In the genomic region with DNA sequence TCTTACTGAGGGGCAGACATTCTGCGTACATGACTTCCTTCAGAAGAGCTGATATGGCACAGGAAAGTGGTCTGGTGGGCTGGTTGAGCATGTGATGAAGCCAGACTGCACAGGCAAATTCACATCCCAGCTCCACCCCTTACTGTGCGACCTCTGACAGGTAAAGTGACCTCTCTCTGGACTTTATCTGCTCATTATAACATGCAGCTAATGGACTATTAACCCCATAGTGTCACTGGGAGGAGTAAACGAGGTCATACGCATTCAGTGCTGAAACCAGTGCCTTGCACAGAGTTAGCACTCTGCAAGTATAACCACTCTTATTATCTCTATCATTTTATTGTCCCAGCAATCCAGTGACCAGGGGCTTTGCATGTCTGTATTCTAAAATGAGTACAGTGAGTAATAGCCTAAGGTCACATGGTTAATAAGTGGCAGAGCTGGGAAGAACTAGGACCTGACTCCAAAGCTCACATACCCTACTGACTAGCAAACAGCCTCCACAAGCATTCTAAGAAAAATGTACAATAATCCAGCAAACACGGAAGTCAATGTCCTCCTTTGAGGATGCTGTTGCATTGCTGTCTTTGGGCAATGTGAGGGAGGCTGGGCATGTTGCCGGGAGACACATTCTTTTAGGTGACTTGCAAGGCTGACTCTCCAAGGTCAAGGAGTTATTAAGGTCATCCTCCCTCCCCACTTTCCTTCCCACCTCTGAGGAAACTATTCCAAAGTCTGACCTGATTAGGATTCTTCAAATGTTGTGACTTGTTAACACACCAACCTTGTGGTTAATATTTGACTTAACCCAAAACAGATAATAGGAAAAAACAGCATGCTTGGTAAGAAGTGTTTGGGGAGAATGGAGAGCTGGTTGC, we compare ENCODE assay signal across 13 cellular contexts. TPM values are rescaled to one million over a fixed set of nuclear protein-coding genes. Genes with fewer than 3 reads are reported as not detected.
DNase-seq lines count a peak whose midpoint lies in the region; ATAC-seq and TF ChIP-seq lines count a peak whose summit lies in the region.
"Had no signal": no experiment of that assay in that cellular context is flagged by ENCODE, and none has a peak within 500 bp of the region (broad histone marks: within the 10 kb centered on the region; RNA-seq: fewer than 3 reads in every experiment).

No MANE protein-coding gene starts in this region.

- POLR2A ChIA-PET in WTC11 (lab: Charles Lee), result no interaction called here

- 49 to 60% (median 55%) methylated on average over 6 of the region's 6 CpGs for WGBS in heart left ventricle, 4 donors
- 88% methylated on average over 6 of the region's 6 CpGs for WGBS in mesenchymal stem cell

- H3K4me2 ChIP-seq in mesenchymal stem cell (ENCODE audit: low read length, poor library complexity, severe bottlenecking), result no peak overlapping the region

- ATAC-seq in WTC11 (no peak), heart left ventricle (peak; percentile 84 to 89 (median 87)), thoracic aorta (ENCODE audit: insufficient number of reproducible peaks, low FRiP score, low read depth) (peak; percentile 56), GM18498 (IDR thresholded peaks at IDR 0.05; ENCODE audit: unreplicated experiment) (no peak)
- ATAC-seq: naive thymus-derived CD4-positive, alpha-beta T cell had no signal

- H3K4me1 Mint-ChIP-seq in WTC11, result peaks cover 5% of the 10 kb centered on the region

- peaks cover 16% of the 10 kb centered on the region for H3K9me3 Mint-ChIP-seq in WTC11

- no peak overlapping the region for H3K4me3 Mint-ChIP-seq in WTC11

- H3K4me3 ChIP-seq in heart left ventricle, result no peak overlapping the region
- H3K4me3 ChIP-seq in mesenchymal stem cell (ENCODE audit: insufficient read depth in 1 of 2, low read depth in 1 of 2, low read length in 2 of 2), result no peak overlapping the region
- H3K4me3 ChIP-seq in thoracic aorta, result no peak overlapping the region
- H3K4me3 ChIP-seq: sigmoid colon had no signal

- peak overlapping the region in 1 of 2 experiments; percentile 18 for H3K18ac ChIP-seq in mesenchymal stem cell (ENCODE audit: low read depth in 1 of 2, low read length in 2 of 2)

- no peak overlapping the region for H3K27ac Mint-ChIP-seq in WTC11

- H2AFZ ChIP-seq in mesenchymal stem cell (ENCODE audit: low read depth, low read length), result no peak overlapping the region

- no peak overlapping the region for H3K4ac ChIP-seq in mesenchymal stem cell (ENCODE audit: low read depth in 1 of 2, low read length in 2 of 2)

- CTCF ChIA-PET in WTC11 (lab: Charles Lee), result interaction anchor here (1.4 to 1.8 kb wide), 2 partner anchors 22 to 23 kb away, joined by 5 to 8 read pairs; no protein-coding TSS in a partner anchor

- H4K8ac ChIP-seq in mesenchymal stem cell (ENCODE audit: low read length), result no peak overlapping the region

- H3K9me3 ChIP-seq in heart left ventricle (peaks cover 0 to 10% (median 0%) of the 10 kb centered on the region in 12 donors), mesenchymal stem cell (ENCODE audit: control insufficient read depth, low read length) (peaks cover 6% of the 10 kb centered on the region), thoracic aorta (no peaks in the 10 kb centered on the region)
- H3K9me3 ChIP-seq: sigmoid colon had no signal

- no peak overlapping the region for H2BK12ac ChIP-seq in mesenchymal stem cell (ENCODE audit: low read length in 2 of 2)

- DNase-seq in WTC11 (ENCODE audit: low spot score) (no peak), heart left ventricle (no peak), mesenchymal stem cell (peak; percentile 30), thoracic aorta (ENCODE audit: low spot score) (no peak), NCI-H774 (lab: John Stamatoyannopoulos, UW) (no peak), HuH-7.5 (ENCODE audit: low spot score) (no peak)
- DNase-seq: activated CD4-positive, alpha-beta T cell treated with anti-CD3 and anti-CD28 coated beads, Interleukin-2, amount 50 U/mL, for 1 hour; activated naive CD4-positive, alpha-beta T cell treated with anti-CD3 and anti-CD28 coated beads, Interleukin-2, amount 50 U/mL, for 16 hours; naive thymus-derived CD4-positive, alpha-beta T cell; NCI-H748 treated with DMSO at 0.1 percent for 48 hours; sigmoid colon; stimulated activated CD4-positive, alpha-beta T cell treated with anti-CD3 and anti-CD28 coated beads, Interleukin-4, amount 100 ng/mL, for 1 hour had no signal

- TF ChIP-seq CTCF in WTC11 (IDR thresholded peaks at IDR 0.05) (no peak), heart left ventricle (IDR thresholded peaks at IDR 0.05) (no peak), thoracic aorta (IDR thresholded peaks at IDR 0.05) (no peak)

- H3K27me3 Mint-ChIP-seq in WTC11 (ENCODE audit: low read depth), result no peaks in the 10 kb centered on the region
- H3K27me3 Mint-ChIP-seq: naive thymus-derived CD4-positive, alpha-beta T cell had no signal

- H2BK5ac ChIP-seq in mesenchymal stem cell (ENCODE audit: low read depth, low read length, poor library complexity, severe bottlenecking), result no peak overlapping the region

- intact Hi-C loops in heart left ventricle (cut with DNase I), result loop anchor here in 1 of 10 donors (5.0 kb wide), 1 partner anchor 34 kb away; no protein-coding TSS in a partner anchor

- TF ChIP-seq POLR2A in heart left ventricle (IDR thresholded peaks at IDR 0.05), result no peak

- H3K27me3 ChIP-seq in heart left ventricle (no peaks in the 10 kb centered on the region), mesenchymal stem cell (ENCODE audit: control insufficient read depth in 1 of 2, insufficient read depth in 1 of 2, low read length in 2 of 2) (no peaks in the 10 kb centered on the region), thoracic aorta (replicated peaks; ENCODE audit: insufficient read depth) (no peaks in the 10 kb centered on the region)
- H3K27me3 ChIP-seq: sigmoid colon had no signal

- no peak overlapping the region for H3K9ac ChIP-seq in mesenchymal stem cell (ENCODE audit: low read length)

- no peaks in the 10 kb centered on the region for H3K36me3 Mint-ChIP-seq in WTC11

- no peak overlapping the region for H4K91ac ChIP-seq in mesenchymal stem cell (ENCODE audit: low read length)

- H3K79me1 ChIP-seq in mesenchymal stem cell (replicated peaks; ENCODE audit: low read length, poor library complexity, severe bottlenecking), result peaks cover 8% of the 10 kb centered on the region

- H2AK5ac ChIP-seq in mesenchymal stem cell (ENCODE audit: low read length, severe bottlenecking), result peak overlapping the region; percentile 69

- no peak overlapping the region for H3K23ac ChIP-seq in mesenchymal stem cell (ENCODE audit: low read length in 2 of 2)

- H2BK15ac ChIP-seq in mesenchymal stem cell (ENCODE audit: low read depth, poor library complexity, severe bottlenecking), result no peak overlapping the region

- H2BK120ac ChIP-seq in mesenchymal stem cell (ENCODE audit: low read depth, low read length), result no peak overlapping the region

- no peaks in the 10 kb centered on the region for H3K36me3 ChIP-seq in heart left ventricle
- peaks cover 0 to 7% of the 10 kb centered on the region in 2 experiments for H3K36me3 ChIP-seq in mesenchymal stem cell (ENCODE audit: control insufficient read depth in 1 of 2, insufficient read depth in 2 of 2, low read depth in 1 of 2, low read length in 2 of 2)
- no peaks in the 10 kb centered on the region for H3K36me3 ChIP-seq in thoracic aorta
- H3K36me3 ChIP-seq: sigmoid colon had no signal

- H3K14ac ChIP-seq in mesenchymal stem cell (ENCODE audit: low read length in 2 of 2), result no peak overlapping the region

- H3K27ac ChIP-seq in heart left ventricle, result peak overlapping the region; percentile 46 to 91 (median 70)
- peak overlapping the region; percentile 88 for H3K27ac ChIP-seq in mesenchymal stem cell (ENCODE audit: low read length, poor library complexity, severe bottlenecking)
- no peak overlapping the region for H3K27ac ChIP-seq in thoracic aorta
- H3K27ac ChIP-seq: sigmoid colon had no signal

- H3K4me1 ChIP-seq in heart left ventricle (peaks cover 0 to 42% (median 25%) of the 10 kb centered on the region in 12 donors), mesenchymal stem cell (ENCODE audit: control insufficient read depth, insufficient read depth, low read depth, low read length) (peaks cover 15% of the 10 kb centered on the region), thoracic aorta (ENCODE audit: control insufficient read depth in 1 of 2, low read depth in 2 of 2) (peaks cover 2 to 12% of the 10 kb centered on the region in 2 donors)

TF ChIP-seq in WTC11, 78 proteins besides CTCF, POLR2A, EP300 and RAD21:
- TF ChIP-seq, protein P1, sequence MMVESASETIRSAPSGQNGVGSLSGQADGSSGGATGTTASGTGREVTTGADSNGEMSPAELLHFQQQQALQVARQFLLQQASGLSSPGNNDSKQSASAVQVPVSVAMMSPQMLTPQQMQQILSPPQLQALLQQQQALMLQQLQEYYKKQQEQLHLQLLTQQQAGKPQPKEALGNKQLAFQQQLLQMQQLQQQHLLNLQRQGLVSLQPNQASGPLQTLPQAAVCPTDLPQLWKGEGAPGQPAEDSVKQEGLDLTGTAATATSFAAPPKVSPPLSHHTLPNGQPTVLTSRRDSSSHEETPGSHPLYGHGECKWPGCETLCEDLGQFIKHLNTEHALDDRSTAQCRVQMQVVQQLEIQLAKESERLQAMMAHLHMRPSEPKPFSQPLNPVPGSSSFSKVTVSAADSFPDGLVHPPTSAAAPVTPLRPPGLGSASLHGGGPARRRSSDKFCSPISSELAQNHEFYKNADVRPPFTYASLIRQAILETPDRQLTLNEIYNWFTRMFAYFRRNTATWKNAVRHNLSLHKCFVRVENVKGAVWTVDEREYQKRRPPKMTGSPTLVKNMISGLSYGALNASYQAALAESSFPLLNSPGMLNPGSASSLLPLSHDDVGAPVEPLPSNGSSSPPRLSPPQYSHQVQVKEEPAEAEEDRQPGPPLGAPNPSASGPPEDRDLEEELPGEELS (CRISPR knock-in tag; IDR thresholded peaks at IDR 0.05), result no peak
- TF ChIP-seq GTF2I (CRISPR knock-in tag; conservative IDR thresholded peaks at IDR 0.05) (no peak), GABPB1 (CRISPR knock-in tag; IDR thresholded peaks at IDR 0.05) (peak; percentile 30; the same call in 1 of the 2 replicates)

RNA-seq across cellular contexts. Expression of a gene that starts 19.0 kb away (rescaled TPM):
- total RNA-seq in WTC11 (2021), result 15.9 to 21.0 TPM (median 19.2 TPM) in 3 replicates
- total RNA-seq in heart left ventricle, result 100 to 1,000 TPM in 6 of 9 donors, 10 to 100 TPM in 3; 69.7 to 293 (median 114) TPM
- 100 to 1,000 TPM; 126 to 143 TPM for polyA plus RNA-seq in heart left ventricle
- 137 TPM for polyA plus RNA-seq in mesenchymal stem cell (2013, experiment 1 of 2)
- 143 TPM for polyA plus RNA-seq in mesenchymal stem cell (2013, experiment 2 of 2)
- total RNA-seq in thoracic aorta, result 100 to 1,000 TPM in 1 of 2 donors, 10 to 100 TPM in 1; 29.2 to 148 TPM

Comparison
In these comparisons a context has a peak if more than half of its experiments do, and no peak if none do; other contexts are left out.
1. ATAC-seq: peak in heart left ventricle (4 of 4) and thoracic aorta (single experiment); none in WTC11 (single experiment) and GM18498 (single experiment).
2. H3K27ac ChIP-seq: peak in heart left ventricle (12 of 12) and mesenchymal stem cell (single experiment); none in thoracic aorta (0 of 2).